Comparison of ENCODE assay signal across 9 cellular contexts in the genomic region with DNA sequence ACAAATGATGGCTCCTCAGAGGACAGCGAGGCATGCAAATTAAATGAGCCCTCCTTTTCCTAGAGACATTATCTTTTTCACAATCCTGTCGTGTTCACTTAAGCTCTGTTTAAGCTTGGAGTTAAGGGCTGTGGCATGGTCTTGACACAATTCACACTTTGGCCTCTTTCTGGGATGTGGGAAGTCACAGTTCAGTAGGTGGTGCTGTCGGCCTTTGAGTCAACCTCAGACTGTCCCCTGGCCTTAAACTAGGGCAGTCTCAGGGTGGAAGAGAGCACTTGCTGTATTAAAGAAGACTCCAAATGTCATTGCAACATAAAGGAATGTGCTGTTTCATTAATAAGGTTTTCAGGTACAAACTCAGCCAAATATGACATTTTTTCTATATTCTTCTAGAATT.
DNase-seq lines count a peak whose midpoint lies in the region; ATAC-seq, FAIRE-seq and TF ChIP-seq lines count a peak whose summit lies in the region.
"Had no signal": no experiment of that assay in that cellular context is flagged by ENCODE, and none has a peak within 500 bp of the region (broad histone marks: within the 10 kb centered on the region; RNA-seq: fewer than 3 reads in every experiment).

No MANE protein-coding gene starts in this region.

- DNase-seq in A549 (ENCODE audit: low read depth in 1 of 2, low spot score in 1 of 2) (peak in 1 of 2 experiments; percentile 29), GM12892 (ENCODE audit: insufficient read length) (no peak), NOMO-1 (lab: John Stamatoyannopoulos, UW; ENCODE audit: unreplicated experiment in 2 of 2) (peak; percentile 48 to 50), esophagus muscularis mucosa (ENCODE audit: extremely low spot score) (no peak), sciatic nerve (ENCODE audit: low spot score) (no peak), mesothelial cell of epicardium (ENCODE audit: low spot score in 2 of 2, unreplicated experiment in 2 of 2) (no peak)

- POLR2A ChIA-PET in A549 (lab: Yijun Ruan, JAX) = no interaction called here

- H3K4me1 ChIP-seq in A549 (no peaks in the 10 kb centered on the region), esophagus muscularis mucosa (peaks cover 0 to 4% (median 2%) of the 10 kb centered on the region in 4 donors)

- TF ChIP-seq EP300 in A549 (IDR thresholded peaks at IDR 0.05) (no peak), esophagus muscularis mucosa (IDR thresholded peaks at IDR 0.05) (no peak)

- no peak overlapping the region for H3K4me3 ChIP-seq in A549
- H3K4me3 ChIP-seq in esophagus muscularis mucosa = no peak overlapping the region

- peak in 1 of 2 experiments; percentile 44; a peak in 3 of 5 replicates for TF ChIP-seq RAD21 in A549 (conservative IDR thresholded peaks at IDR 0.05 in 1 of 2, IDR thresholded peaks at IDR 0.05 in 1 of 2)

- no peaks in the 10 kb centered on the region for H3K27me3 ChIP-seq in esophagus muscularis mucosa

- no peak overlapping the region for H3K4me3 Mint-ChIP-seq in mesothelial cell of epicardium
- H3K4me3 Mint-ChIP-seq: activated naive CD4-positive, alpha-beta T cell treated with anti-CD3 and anti-CD28 coated beads, Interleukin-2, amount 50 U/mL, for 24 hours had no signal

- ATAC-seq in A549 = peak; percentile 39 to 70; a peak in 4 of 6 replicates
- ATAC-seq in HG02642 (IDR thresholded peaks at IDR 0.05; ENCODE audit: poor library complexity, unreplicated experiment) = peak; percentile 51
- peak; percentile 88 for ATAC-seq in sciatic nerve
- ATAC-seq in HG03108 (IDR thresholded peaks at IDR 0.05; ENCODE audit: unreplicated experiment) = no peak

- H3K9me3 ChIP-seq in A549 (no peaks in the 10 kb centered on the region; the same call in 2 of the 3 replicates), esophagus muscularis mucosa (no peaks in the 10 kb centered on the region)

- CTCF ChIA-PET in A549 (lab: Yijun Ruan, JAX) = interaction anchor here (1.0 to 1.9 kb wide), 3 partner anchors 11 to 15 kb away, joined by 3 to 7 read pairs (median 5); no protein-coding TSS in a partner anchor

- no peaks in the 10 kb centered on the region for H3K36me3 Mint-ChIP-seq in mesothelial cell of epicardium
- H3K36me3 Mint-ChIP-seq: activated naive CD4-positive, alpha-beta T cell treated with anti-CD3 and anti-CD28 coated beads, Interleukin-2, amount 50 U/mL, for 24 hours had no signal

- no peak for TF ChIP-seq POLR2A in A549 (IDR thresholded peaks at IDR 0.05; ENCODE audit: low read length)
- no peak for TF ChIP-seq POLR2A in GM12892 (IDR thresholded peaks at IDR 0.05; ENCODE audit: low read depth, low read length)
- TF ChIP-seq POLR2A in esophagus muscularis mucosa (IDR thresholded peaks at IDR 0.05; ENCODE audit: low read depth) = no peak

- FAIRE-seq in A549 (lab: Jason Lieb, UNC) = no peak
- FAIRE-seq in GM12892 (lab: Jason Lieb, UNC) = peak; percentile 9

- H3K27ac ChIP-seq in A549 (no peak overlapping the region), esophagus muscularis mucosa (replicated peaks in 1 of 4) (no peak overlapping the region)

- H3K36me3 ChIP-seq in esophagus muscularis mucosa = no peaks in the 10 kb centered on the region

- H3K9me3 Mint-ChIP-seq in mesothelial cell of epicardium = no peaks in the 10 kb centered on the region
- H3K9me3 Mint-ChIP-seq: activated naive CD4-positive, alpha-beta T cell treated with anti-CD3 and anti-CD28 coated beads, Interleukin-2, amount 50 U/mL, for 24 hours had no signal

- TF ChIP-seq CTCF in A549 (IDR thresholded peaks at IDR 0.05) (no peak), esophagus muscularis mucosa (IDR thresholded peaks at IDR 0.05) (peak in 2 of 3 experiments; percentile 16 to 30), mesothelial cell of epicardium (IDR thresholded peaks at IDR 0.05; ENCODE audit: unreplicated experiment) (no peak)

- H3K4me2 ChIP-seq in A549 = no peak overlapping the region

- intact Hi-C loops in esophagus muscularis mucosa (cut with DNase I) = no loop called here
- intact Hi-C loops in sciatic nerve (cut with DNase I) = no loop called here

- H3K4me1 Mint-ChIP-seq in mesothelial cell of epicardium = peaks cover 13% of the 10 kb centered on the region

- H3K27me3 Mint-ChIP-seq in mesothelial cell of epicardium (ENCODE audit: low read depth) = no peaks in the 10 kb centered on the region

- H3K27ac Mint-ChIP-seq in mesothelial cell of epicardium = no peak overlapping the region

- WGBS in A549 (ENCODE audit: missing lambda C conversion rate) = 0% methylated on average over 3 of the region's 3 CpGs
- WGBS in esophagus muscularis mucosa = 77% methylated on average over 3 of the region's 3 CpGs

TF ChIP-seq in A549, 52 proteins besides CTCF, POLR2A, EP300 and RAD21:
- TF ChIP-seq CEBPB (IDR thresholded peaks at IDR 0.05) (no peak), NFE2L2 (conservative IDR thresholded peaks at IDR 0.05; ENCODE audit: low read length) (no peak), HOXB13 (CRISPR knock-in tag; IDR thresholded peaks at IDR 0.05; ENCODE audit: low read depth) (no peak), RARB (CRISPR knock-in tag; IDR thresholded peaks at IDR 0.05) (no peak), SREBF2 (IDR thresholded peaks at IDR 0.05) (no peak)

Comparison
In these comparisons a context has a peak if more than half of its experiments do, and no peak if none do; other contexts are left out.
1. DNase-seq: peak in NOMO-1 (2 of 2); none in GM12892 (single experiment), esophagus muscularis mucosa (single experiment), sciatic nerve (single experiment) and mesothelial cell of epicardium (0 of 2).
2. CTCF ChIP-seq: peak in esophagus muscularis mucosa (2 of 3); none in A549 (single experiment) and mesothelial cell of epicardium (single experiment).